ENCODE assay signal across 8 cellular contexts in genomic region chrX:19343085-19343461, GRCh38. TPM values are rescaled to one million over a fixed set of nuclear protein-coding genes. Genes with fewer than 3 reads are reported as not detected.
DNase-seq lines count a peak whose midpoint lies in the region; ATAC-seq and TF ChIP-seq lines count a peak whose summit lies in the region.

No MANE protein-coding gene starts in this region.

- H3F3A ChIP-seq in GM23248 (ENCODE audit: insufficient read depth): peaks cover 9% of the 10 kb centered on the region; the same call in 1 of the 2 replicates

- 29 to 33% methylated on average over 10 of the region's 10 CpGs for WGBS in GM23248 (ENCODE audit: low coverage in 1 of 2, low lambda C conversion rate in 2 of 2, missing lambda C conversion rate in 2 of 2), 2 experiments

- peak overlapping the region; percentile 83 for H3K4me2 ChIP-seq in GM23248 (ENCODE audit: unreplicated experiment)

- H2AFZ ChIP-seq in GM23248: peak overlapping the region; percentile 98

- TF ChIP-seq CTCF in fibroblast of pulmonary artery (IDR thresholded peaks at IDR 0.05; ENCODE audit: low read length, missing control alignments): no peak

- H3K4me3 ChIP-seq in GM23248 (peak overlapping the region; percentile 83), SK-N-MC (peak overlapping the region; percentile 85), fibroblast of pulmonary artery (replicated peaks; ENCODE audit: low read depth, low read length) (peak overlapping the region; percentile 47), skeletal muscle cell (ENCODE audit: low read depth, low read length) (peak overlapping the region; percentile 31)

- H3K9ac ChIP-seq in GM23248 (peak overlapping the region; percentile 91), SK-N-MC (ENCODE audit: insufficient read length) (peak overlapping the region; percentile 68)

- DNase-seq in GM23248 (no peak), SK-N-MC (ENCODE audit: low read depth, low spot score) (no peak), fibroblast of pulmonary artery (ENCODE audit: low read depth) (no peak), skeletal muscle cell (ENCODE audit: low read depth) (no peak), NCI-H2107 (lab: John Stamatoyannopoulos, UW) (no peak), head of caudate nucleus (no peak)

- H3K4me1 ChIP-seq in GM23248 (ENCODE audit: insufficient read depth): peaks cover 10% of the 10 kb centered on the region

- H3K9me3 ChIP-seq in GM23248 (ENCODE audit: low read depth) (no peaks in the 10 kb centered on the region), SK-N-MC (ENCODE audit: low read depth, low read length) (no peaks in the 10 kb centered on the region)

- H3K9me2 ChIP-seq in GM23248 (ENCODE audit: insufficient read depth): no peaks in the 10 kb centered on the region

- H3K27ac ChIP-seq in GM23248 (peak overlapping the region; percentile 81), SK-N-MC (peak overlapping the region; percentile 30)

- ATAC-seq in HG02840 (IDR thresholded peaks at IDR 0.05; ENCODE audit: low FRiP score, unreplicated experiment) (no peak), HG02623 (IDR thresholded peaks at IDR 0.05; ENCODE audit: unreplicated experiment) (no peak)

- no peaks in the 10 kb centered on the region; the same call in 1 of the 2 replicates for H4K20me1 ChIP-seq in GM23248 (ENCODE audit: insufficient read depth)

- in situ Hi-C loops in GM23248 (cut with MboI): no loop called here

- peaks cover 41% of the 10 kb centered on the region for H3K79me2 ChIP-seq in GM23248 (ENCODE audit: insufficient read depth)

- intact Hi-C loops in head of caudate nucleus (cut with DNase I): no loop called here

- no peaks in the 10 kb centered on the region for H3K27me3 ChIP-seq in GM23248 (replicated peaks; ENCODE audit: insufficient read depth)

- H3K36me3 ChIP-seq in GM23248 (ENCODE audit: low read depth): no peaks in the 10 kb centered on the region
- H3K36me3 ChIP-seq in SK-N-MC (ENCODE audit: insufficient read depth, low read length): 0 out of 2 replicates have a peak, but pooled peaks cover 5% of the 10 kb centered on the region

RNA-seq across cellular contexts. Expression of gene PDHA1, which starts 0.7 kb away (rescaled TPM):
- total RNA-seq in GM23248 (2014; rRNA removed; shearing (Covaris generic)): 31.0 and 44.3 TPM in 2 replicates
- 130 and 142 TPM in 2 replicates for polyA plus RNA-seq in GM23248 (2016; fragmentation: Nextera tagmentation; extraction: Ambion mirVana)

Comparison
In these comparisons a context has a peak if more than half of its experiments do, and no peak if none do; other contexts are left out.
1. H3K4me3 ChIP-seq: peak in every context shown above with its lines; median percentile 85 in SK-N-MC; 83 in GM23248; 47 in fibroblast of pulmonary artery; 31 in skeletal muscle cell.